1 cellular context compared by ENCODE assay signal in the genomic region with DNA sequence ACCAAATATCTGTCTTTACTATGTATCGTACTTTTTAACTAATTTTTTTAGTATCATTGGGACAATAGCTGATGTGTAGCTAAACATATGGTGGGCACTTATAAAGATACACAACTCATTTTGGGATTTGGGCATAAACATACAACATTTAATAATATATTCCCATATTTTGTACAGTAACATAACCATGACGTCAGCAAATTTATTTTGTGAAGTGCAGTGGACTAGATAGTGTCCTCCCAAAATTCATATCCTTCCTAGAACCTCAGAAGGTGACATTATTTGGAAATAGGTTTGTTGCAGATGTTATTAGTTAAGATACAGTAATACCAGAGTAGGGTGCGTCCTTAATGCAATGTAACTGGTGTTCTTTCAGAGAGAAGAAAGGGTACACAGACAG.
TF ChIP-seq lines count a peak whose summit lies in the region.

No MANE protein-coding gene starts in this region.

TF ChIP-seq in GM23338, 12 proteins besides CTCF, POLR2A, EP300 and RAD21 (continued from another document):
- TF ChIP-seq, protein P1, sequence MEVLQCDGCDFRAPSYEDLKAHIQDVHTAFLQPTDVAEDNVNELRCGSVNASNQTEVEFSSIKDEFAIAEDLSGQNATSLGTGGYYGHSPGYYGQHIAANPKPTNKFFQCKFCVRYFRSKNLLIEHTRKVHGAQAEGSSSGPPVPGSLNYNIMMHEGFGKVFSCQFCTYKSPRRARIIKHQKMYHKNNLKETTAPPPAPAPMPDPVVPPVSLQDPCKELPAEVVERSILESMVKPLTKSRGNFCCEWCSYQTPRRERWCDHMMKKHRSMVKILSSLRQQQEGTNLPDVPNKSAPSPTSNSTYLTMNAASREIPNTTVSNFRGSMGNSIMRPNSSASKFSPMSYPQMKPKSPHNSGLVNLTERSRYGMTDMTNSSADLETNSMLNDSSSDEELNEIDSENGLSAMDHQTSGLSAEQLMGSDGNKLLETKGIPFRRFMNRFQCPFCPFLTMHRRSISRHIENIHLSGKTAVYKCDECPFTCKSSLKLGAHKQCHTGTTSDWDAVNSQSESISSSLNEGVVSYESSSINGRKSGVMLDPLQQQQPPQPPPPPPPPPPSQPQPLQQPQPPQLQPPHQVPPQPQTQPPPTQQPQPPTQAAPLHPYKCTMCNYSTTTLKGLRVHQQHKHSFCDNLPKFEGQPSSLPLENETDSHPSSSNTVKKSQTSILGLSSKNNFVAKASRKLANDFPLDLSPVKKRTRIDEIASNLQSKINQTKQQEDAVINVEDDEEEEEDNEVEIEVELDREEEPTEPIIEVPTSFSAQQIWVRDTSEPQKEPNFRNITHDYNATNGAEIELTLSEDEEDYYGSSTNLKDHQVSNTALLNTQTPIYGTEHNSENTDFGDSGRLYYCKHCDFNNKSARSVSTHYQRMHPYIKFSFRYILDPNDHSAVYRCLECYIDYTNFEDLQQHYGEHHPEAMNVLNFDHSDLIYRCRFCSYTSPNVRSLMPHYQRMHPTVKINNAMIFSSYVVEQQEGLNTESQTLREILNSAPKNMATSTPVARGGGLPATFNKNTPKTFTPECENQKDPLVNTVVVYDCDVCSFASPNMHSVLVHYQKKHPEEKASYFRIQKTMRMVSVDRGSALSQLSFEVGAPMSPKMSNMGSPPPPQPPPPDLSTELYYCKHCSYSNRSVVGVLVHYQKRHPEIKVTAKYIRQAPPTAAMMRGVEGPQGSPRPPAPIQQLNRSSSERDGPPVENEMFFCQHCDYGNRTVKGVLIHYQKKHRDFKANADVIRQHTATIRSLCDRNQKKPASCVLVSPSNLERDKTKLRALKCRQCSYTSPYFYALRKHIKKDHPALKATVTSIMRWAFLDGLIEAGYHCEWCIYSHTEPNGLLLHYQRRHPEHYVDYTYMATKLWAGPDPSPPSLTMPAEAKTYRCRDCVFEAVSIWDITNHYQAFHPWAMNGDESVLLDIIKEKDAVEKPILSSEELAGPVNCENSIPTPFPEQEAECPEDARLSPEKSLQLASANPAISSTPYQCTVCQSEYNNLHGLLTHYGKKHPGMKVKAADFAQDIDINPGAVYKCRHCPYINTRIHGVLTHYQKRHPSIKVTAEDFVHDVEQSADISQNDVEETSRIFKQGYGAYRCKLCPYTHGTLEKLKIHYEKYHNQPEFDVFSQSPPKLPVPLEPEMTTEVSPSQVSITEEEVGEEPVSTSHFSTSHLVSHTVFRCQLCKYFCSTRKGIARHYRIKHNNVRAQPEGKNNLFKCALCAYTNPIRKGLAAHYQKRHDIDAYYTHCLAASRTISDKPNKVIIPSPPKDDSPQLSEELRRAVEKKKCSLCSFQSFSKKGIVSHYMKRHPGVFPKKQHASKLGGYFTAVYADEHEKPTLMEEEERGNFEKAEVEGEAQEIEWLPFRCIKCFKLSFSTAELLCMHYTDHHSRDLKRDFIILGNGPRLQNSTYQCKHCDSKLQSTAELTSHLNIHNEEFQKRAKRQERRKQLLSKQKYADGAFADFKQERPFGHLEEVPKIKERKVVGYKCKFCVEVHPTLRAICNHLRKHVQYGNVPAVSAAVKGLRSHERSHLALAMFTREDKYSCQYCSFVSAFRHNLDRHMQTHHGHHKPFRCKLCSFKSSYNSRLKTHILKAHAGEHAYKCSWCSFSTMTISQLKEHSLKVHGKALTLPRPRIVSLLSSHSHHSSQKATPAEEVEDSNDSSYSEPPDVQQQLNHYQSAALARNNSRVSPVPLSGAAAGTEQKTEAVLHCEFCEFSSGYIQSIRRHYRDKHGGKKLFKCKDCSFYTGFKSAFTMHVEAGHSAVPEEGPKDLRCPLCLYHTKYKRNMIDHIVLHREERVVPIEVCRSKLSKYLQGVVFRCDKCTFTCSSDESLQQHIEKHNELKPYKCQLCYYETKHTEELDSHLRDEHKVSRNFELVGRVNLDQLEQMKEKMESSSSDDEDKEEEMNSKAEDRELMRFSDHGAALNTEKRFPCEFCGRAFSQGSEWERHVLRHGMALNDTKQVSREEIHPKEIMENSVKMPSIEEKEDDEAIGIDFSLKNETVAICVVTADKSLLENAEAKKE (CRISPR knock-in tag; IDR thresholded peaks at IDR 0.05): no peak
TF ChIP-seq in GM23338: peak in this region for 0.
